Comparison of ENCODE assay signal across 1 cellular context in the genomic region with DNA sequence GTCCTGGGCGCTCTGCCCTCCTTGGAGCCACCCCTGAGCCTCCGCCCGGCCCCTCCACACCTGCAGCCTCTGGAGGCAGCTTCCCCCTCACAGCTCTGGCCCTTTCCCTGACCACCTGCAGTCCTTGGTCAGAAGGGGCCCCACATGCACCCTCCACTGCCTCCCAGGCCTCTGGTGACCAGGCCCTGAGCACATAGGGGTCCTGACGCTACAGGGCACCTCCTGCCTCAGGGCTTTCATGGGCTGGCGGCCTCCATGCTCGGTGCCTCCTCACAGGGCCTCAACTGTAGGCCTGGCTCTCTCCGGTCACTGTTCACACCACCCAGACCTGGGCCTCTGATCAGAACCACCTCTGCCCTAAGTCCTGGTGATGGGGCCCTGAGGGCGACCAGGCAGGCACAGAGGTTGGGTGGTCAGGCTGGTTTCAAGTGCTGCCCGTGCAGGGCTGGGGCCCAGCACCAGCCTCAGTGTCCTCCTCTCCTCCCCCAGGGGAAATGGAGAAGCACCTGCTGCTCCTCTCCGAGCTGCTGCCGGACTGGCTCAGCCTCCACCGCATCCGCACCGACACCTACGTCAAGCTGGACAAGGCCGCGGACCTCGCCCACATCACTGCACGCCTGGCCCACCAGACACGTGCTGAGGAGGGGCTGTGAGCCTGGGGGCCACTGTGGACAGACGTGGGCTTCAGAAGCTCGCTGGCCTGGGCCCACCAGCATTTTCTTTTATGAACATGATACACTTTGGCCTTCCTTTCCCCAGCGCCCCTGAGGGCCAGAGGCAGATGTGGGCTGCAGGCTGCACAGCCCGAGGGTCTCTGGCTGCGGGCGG.
TF ChIP-seq lines count a peak whose summit lies in the region.

No MANE protein-coding gene starts in this region.

TF ChIP-seq in GM23338, 12 proteins besides CTCF, POLR2A, EP300 and RAD21 (continued from another document):
- TF ChIP-seq, protein P1, sequence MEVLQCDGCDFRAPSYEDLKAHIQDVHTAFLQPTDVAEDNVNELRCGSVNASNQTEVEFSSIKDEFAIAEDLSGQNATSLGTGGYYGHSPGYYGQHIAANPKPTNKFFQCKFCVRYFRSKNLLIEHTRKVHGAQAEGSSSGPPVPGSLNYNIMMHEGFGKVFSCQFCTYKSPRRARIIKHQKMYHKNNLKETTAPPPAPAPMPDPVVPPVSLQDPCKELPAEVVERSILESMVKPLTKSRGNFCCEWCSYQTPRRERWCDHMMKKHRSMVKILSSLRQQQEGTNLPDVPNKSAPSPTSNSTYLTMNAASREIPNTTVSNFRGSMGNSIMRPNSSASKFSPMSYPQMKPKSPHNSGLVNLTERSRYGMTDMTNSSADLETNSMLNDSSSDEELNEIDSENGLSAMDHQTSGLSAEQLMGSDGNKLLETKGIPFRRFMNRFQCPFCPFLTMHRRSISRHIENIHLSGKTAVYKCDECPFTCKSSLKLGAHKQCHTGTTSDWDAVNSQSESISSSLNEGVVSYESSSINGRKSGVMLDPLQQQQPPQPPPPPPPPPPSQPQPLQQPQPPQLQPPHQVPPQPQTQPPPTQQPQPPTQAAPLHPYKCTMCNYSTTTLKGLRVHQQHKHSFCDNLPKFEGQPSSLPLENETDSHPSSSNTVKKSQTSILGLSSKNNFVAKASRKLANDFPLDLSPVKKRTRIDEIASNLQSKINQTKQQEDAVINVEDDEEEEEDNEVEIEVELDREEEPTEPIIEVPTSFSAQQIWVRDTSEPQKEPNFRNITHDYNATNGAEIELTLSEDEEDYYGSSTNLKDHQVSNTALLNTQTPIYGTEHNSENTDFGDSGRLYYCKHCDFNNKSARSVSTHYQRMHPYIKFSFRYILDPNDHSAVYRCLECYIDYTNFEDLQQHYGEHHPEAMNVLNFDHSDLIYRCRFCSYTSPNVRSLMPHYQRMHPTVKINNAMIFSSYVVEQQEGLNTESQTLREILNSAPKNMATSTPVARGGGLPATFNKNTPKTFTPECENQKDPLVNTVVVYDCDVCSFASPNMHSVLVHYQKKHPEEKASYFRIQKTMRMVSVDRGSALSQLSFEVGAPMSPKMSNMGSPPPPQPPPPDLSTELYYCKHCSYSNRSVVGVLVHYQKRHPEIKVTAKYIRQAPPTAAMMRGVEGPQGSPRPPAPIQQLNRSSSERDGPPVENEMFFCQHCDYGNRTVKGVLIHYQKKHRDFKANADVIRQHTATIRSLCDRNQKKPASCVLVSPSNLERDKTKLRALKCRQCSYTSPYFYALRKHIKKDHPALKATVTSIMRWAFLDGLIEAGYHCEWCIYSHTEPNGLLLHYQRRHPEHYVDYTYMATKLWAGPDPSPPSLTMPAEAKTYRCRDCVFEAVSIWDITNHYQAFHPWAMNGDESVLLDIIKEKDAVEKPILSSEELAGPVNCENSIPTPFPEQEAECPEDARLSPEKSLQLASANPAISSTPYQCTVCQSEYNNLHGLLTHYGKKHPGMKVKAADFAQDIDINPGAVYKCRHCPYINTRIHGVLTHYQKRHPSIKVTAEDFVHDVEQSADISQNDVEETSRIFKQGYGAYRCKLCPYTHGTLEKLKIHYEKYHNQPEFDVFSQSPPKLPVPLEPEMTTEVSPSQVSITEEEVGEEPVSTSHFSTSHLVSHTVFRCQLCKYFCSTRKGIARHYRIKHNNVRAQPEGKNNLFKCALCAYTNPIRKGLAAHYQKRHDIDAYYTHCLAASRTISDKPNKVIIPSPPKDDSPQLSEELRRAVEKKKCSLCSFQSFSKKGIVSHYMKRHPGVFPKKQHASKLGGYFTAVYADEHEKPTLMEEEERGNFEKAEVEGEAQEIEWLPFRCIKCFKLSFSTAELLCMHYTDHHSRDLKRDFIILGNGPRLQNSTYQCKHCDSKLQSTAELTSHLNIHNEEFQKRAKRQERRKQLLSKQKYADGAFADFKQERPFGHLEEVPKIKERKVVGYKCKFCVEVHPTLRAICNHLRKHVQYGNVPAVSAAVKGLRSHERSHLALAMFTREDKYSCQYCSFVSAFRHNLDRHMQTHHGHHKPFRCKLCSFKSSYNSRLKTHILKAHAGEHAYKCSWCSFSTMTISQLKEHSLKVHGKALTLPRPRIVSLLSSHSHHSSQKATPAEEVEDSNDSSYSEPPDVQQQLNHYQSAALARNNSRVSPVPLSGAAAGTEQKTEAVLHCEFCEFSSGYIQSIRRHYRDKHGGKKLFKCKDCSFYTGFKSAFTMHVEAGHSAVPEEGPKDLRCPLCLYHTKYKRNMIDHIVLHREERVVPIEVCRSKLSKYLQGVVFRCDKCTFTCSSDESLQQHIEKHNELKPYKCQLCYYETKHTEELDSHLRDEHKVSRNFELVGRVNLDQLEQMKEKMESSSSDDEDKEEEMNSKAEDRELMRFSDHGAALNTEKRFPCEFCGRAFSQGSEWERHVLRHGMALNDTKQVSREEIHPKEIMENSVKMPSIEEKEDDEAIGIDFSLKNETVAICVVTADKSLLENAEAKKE (CRISPR knock-in tag; IDR thresholded peaks at IDR 0.05): no peak
- TF ChIP-seq JUNB (IDR thresholded peaks at IDR 0.05; ENCODE audit: unreplicated experiment) (no peak), POLR2AphosphoS5 (IDR thresholded peaks at IDR 0.05; ENCODE audit: low read depth) (peak; percentile 63)
- TF ChIP-seq, protein P2, sequence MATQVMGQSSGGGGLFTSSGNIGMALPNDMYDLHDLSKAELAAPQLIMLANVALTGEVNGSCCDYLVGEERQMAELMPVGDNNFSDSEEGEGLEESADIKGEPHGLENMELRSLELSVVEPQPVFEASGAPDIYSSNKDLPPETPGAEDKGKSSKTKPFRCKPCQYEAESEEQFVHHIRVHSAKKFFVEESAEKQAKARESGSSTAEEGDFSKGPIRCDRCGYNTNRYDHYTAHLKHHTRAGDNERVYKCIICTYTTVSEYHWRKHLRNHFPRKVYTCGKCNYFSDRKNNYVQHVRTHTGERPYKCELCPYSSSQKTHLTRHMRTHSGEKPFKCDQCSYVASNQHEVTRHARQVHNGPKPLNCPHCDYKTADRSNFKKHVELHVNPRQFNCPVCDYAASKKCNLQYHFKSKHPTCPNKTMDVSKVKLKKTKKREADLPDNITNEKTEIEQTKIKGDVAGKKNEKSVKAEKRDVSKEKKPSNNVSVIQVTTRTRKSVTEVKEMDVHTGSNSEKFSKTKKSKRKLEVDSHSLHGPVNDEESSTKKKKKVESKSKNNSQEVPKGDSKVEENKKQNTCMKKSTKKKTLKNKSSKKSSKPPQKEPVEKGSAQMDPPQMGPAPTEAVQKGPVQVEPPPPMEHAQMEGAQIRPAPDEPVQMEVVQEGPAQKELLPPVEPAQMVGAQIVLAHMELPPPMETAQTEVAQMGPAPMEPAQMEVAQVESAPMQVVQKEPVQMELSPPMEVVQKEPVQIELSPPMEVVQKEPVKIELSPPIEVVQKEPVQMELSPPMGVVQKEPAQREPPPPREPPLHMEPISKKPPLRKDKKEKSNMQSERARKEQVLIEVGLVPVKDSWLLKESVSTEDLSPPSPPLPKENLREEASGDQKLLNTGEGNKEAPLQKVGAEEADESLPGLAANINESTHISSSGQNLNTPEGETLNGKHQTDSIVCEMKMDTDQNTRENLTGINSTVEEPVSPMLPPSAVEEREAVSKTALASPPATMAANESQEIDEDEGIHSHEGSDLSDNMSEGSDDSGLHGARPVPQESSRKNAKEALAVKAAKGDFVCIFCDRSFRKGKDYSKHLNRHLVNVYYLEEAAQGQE (IDR thresholded peaks at IDR 0.05; ENCODE audit: unreplicated experiment): no peak
